Comparison of ENCODE assay signal across 33 cellular contexts in the genomic region with DNA sequence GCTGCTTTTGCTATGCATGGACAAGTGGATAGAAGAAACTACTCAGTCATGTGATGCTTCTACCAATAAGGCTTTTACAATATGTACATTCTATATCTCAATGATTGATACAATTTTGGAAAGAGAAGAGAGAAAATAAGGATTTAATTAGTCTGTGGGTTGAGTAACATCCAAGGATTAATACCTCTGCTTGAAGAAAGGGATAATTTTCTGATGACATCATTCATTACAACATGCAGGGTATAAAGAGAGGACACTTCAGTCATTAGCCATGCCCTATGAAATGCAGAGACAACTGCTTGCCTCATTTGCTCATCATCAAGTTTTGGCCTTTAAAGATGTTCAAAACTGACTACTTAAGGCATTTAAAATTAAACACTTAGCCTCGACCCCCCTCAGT.
DNase-seq lines count a peak whose midpoint lies in the region; ATAC-seq, FAIRE-seq and TF ChIP-seq lines count a peak whose summit lies in the region.
"Had no signal": no experiment of that assay in that cellular context is flagged by ENCODE, and none has a peak within 500 bp of the region (broad histone marks: within the 10 kb centered on the region; RNA-seq: fewer than 3 reads in every experiment).

No MANE protein-coding gene starts in this region.

- peaks cover 42% of the 10 kb centered on the region for H3K4me1 ChIP-seq in GM23248 (ENCODE audit: insufficient read depth)
- H3K4me1 ChIP-seq: BE2C, gastrocnemius medialis, psoas muscle had no signal

- peaks cover 5% of the 10 kb centered on the region for H3K27me3 Mint-ChIP-seq in activated T-cell treated with anti-CD3 and anti-CD28 coated beads, Interleukin-2, amount 50 U/mL, for 72 hours (ENCODE audit: low read depth)
- H3K27me3 Mint-ChIP-seq: brain, naive B cell had no signal

- H3K4me3 Mint-ChIP-seq in activated T-cell treated with anti-CD3 and anti-CD28 coated beads, Interleukin-2, amount 50 U/mL, for 72 hours, result no peak overlapping the region
- H3K4me3 Mint-ChIP-seq: activated CD4-positive, alpha-beta T cell treated with anti-CD3 and anti-CD28 coated beads, Interleukin-2, amount 10 ng/mL, durations not matched to agents 24 days and 14 days; activated T-cell treated with anti-CD3 and anti-CD28 coated beads, Interleukin-2, amount 50 U/mL, for 4 hours; brain; CD8-positive, alpha-beta memory T cell; H9; naive B cell; stimulated activated naive CD8-positive, alpha-beta T cell treated with anti-CD3 and anti-CD28 coated beads, Interleukin-15, amount 100 ng/mL, for 72 hours had no signal

- DNase-seq in A172 (ENCODE audit: low spot score), result peak; percentile 29
- peak; percentile 73 for DNase-seq in GM23248
- peak; percentile 64 for DNase-seq in bronchial epithelial cell (ENCODE audit: low read depth)
- DNase-seq in foreskin fibroblast, result peak; percentile 72 to 84
- no peak for DNase-seq in iPS-NIHi11 (ENCODE audit: low spot score)
- DNase-seq in epidermal melanocyte (ENCODE audit: insufficient read length, low spot score), result no peak
- no peak for DNase-seq in activated CD8-positive, alpha-beta memory T cell treated with anti-CD3 and anti-CD28 coated beads, Interleukin-2, amount 50 U/mL, for 4 hours
- no peak for DNase-seq in activated T-cell treated with anti-CD3 and anti-CD28 coated beads, Interleukin-2, amount 50 U/mL, for 72 hours
- DNase-seq: activated CD4-positive, alpha-beta T cell treated with anti-CD3 and anti-CD28 coated beads, Interleukin-2, amount 10 ng/mL, durations not matched to agents 24 days and 14 days; activated T-cell treated with anti-CD3 and anti-CD28 coated beads, Interleukin-2, amount 50 U/mL, for 4 hours; BE2C; CD8-positive, alpha-beta memory T cell; DMS 273 treated with DMSO at 0.1 percent for 48 hours; gastrocnemius medialis; H9; MG63; naive B cell; NCI-H2029 treated with DMSO at 0.1 percent for 48 hours; NCI-H2227 treated with DMSO at 0.1 percent for 48 hours; NCI-H748 treated with DMSO at 0.1 percent for 48 hours; nucleus accumbens; psoas muscle; small intestine; stimulated activated CD4-positive, alpha-beta T cell treated with anti-CD3 and anti-CD28 coated beads, Interleukin-1b, Interleukin-23, amount 100 ng/mL, for 48 hours; stimulated activated CD8-positive, alpha-beta memory T cell treated with anti-CD3 and anti-CD28 coated beads, Interleukin-4, amount 100 ng/mL, for 48 hours; stimulated activated naive CD8-positive, alpha-beta T cell treated with anti-CD3 and anti-CD28 coated beads, Interleukin-15, amount 100 ng/mL, for 72 hours; SW 1271; T-helper 9 cell; WERI-Rb-1 had no signal

- no peaks in the 10 kb centered on the region for H3K36me3 ChIP-seq in GM23248 (ENCODE audit: low read depth)
- no peaks in the 10 kb centered on the region for H3K36me3 ChIP-seq in bronchial epithelial cell (ENCODE audit: control insufficient read depth, insufficient read depth, low read length)
- H3K36me3 ChIP-seq: BE2C, gastrocnemius medialis, MG63, vagina, WERI-Rb-1 had no signal

- H3K9me2 ChIP-seq in GM23248 (ENCODE audit: insufficient read depth), result 0 out of 2 replicates have a peak, but pooled peaks cover 3% of the 10 kb centered on the region

- no peaks in the 10 kb centered on the region for H3K9me3 ChIP-seq in GM23248 (ENCODE audit: low read depth)
- H3K9me3 ChIP-seq: BE2C, gastrocnemius medialis, MG63, psoas muscle, vagina had no signal

- TF ChIP-seq CTCF in bronchial epithelial cell (IDR thresholded peaks at IDR 0.05; ENCODE audit: insufficient read depth, low read length, severe bottlenecking), result no peak
- TF ChIP-seq CTCF in foreskin fibroblast (IDR thresholded peaks at IDR 0.05; ENCODE audit: low read depth, low read length), result no peak

- in situ Hi-C loops in GM23248 (cut with MboI), result loop anchor here (10.0 kb wide), 1 partner anchor 231 kb away; no protein-coding TSS in a partner anchor

- 0% methylated on average over 1 of the region's 1 CpG for WGBS in GM23248 (ENCODE audit: low coverage in 1 of 2, low lambda C conversion rate in 2 of 2, missing lambda C conversion rate in 2 of 2), 2 experiments

- H2AFZ ChIP-seq in GM23248, result no peak overlapping the region
- H2AFZ ChIP-seq: hepatocyte had no signal

- no peaks in the 10 kb centered on the region for H3K79me2 ChIP-seq in GM23248 (ENCODE audit: insufficient read depth)

- no peak overlapping the region for H3K27ac Mint-ChIP-seq in activated T-cell treated with anti-CD3 and anti-CD28 coated beads, Interleukin-2, amount 50 U/mL, for 72 hours
- H3K27ac Mint-ChIP-seq: activated CD4-positive, alpha-beta T cell treated with anti-CD3 and anti-CD28 coated beads, Interleukin-2, amount 10 ng/mL, durations not matched to agents 24 days and 14 days; brain; CD8-positive, alpha-beta memory T cell; H9; naive B cell; stimulated activated naive CD8-positive, alpha-beta T cell treated with anti-CD3 and anti-CD28 coated beads, Interleukin-15, amount 100 ng/mL, for 72 hours had no signal

- ATAC-seq in activated T-cell treated with anti-CD3 and anti-CD28 coated beads, Interleukin-2, amount 50 U/mL, for 72 hours (replicated peaks in 1 of 2), result no peak
- ATAC-seq: activated T-cell treated with anti-CD3 and anti-CD28 coated beads, Interleukin-2, amount 50 U/mL, for 4 hours; gastrocnemius medialis; psoas muscle; stimulated activated naive CD8-positive, alpha-beta T cell treated with anti-CD3 and anti-CD28 coated beads, Interleukin-15, amount 100 ng/mL, for 72 hours had no signal

- peak overlapping the region; percentile 2; the same call in 1 of the 2 replicates for H3K4me3 ChIP-seq in GM23248
- no peak overlapping the region for H3K4me3 ChIP-seq in bronchial epithelial cell (ENCODE audit: low read depth, low read length)
- no peak overlapping the region for H3K4me3 ChIP-seq in foreskin fibroblast (ENCODE audit: low read depth in 1 of 2, low read length in 2 of 2)
- H3K4me3 ChIP-seq: gastrocnemius medialis, hepatocyte, MG63, psoas muscle, vagina had no signal

- no peak for FAIRE-seq in bronchial epithelial cell (lab: Jason Lieb, UNC)
- FAIRE-seq: A204.1, small intestine had no signal

- H3K9me3 Mint-ChIP-seq in activated T-cell treated with anti-CD3 and anti-CD28 coated beads, Interleukin-2, amount 50 U/mL, for 72 hours, result no peaks in the 10 kb centered on the region
- H3K9me3 Mint-ChIP-seq: activated CD4-positive, alpha-beta T cell treated with anti-CD3 and anti-CD28 coated beads, Interleukin-2, amount 10 ng/mL, durations not matched to agents 24 days and 14 days; activated T-cell treated with anti-CD3 and anti-CD28 coated beads, Interleukin-2, amount 50 U/mL, for 4 hours; brain; CD8-positive, alpha-beta memory T cell; H9; naive B cell; stimulated activated naive CD8-positive, alpha-beta T cell treated with anti-CD3 and anti-CD28 coated beads, Interleukin-15, amount 100 ng/mL, for 72 hours had no signal

- no peaks in the 10 kb centered on the region for H3K4me1 Mint-ChIP-seq in activated T-cell treated with anti-CD3 and anti-CD28 coated beads, Interleukin-2, amount 50 U/mL, for 72 hours (ENCODE audit: low read depth)
- H3K4me1 Mint-ChIP-seq: brain had no signal

- peak overlapping the region; percentile 17 for H3K4me2 ChIP-seq in GM23248 (ENCODE audit: unreplicated experiment)
- H3K4me2 ChIP-seq: hepatocyte had no signal

- peaks cover 34% of the 10 kb centered on the region for H3F3A ChIP-seq in GM23248 (ENCODE audit: insufficient read depth)

- H3K27ac ChIP-seq in GM23248, result peak overlapping the region; percentile 33
- H3K27ac ChIP-seq: gastrocnemius medialis, hepatocyte, psoas muscle, vagina, WERI-Rb-1 had no signal

- no peak overlapping the region for H3K9ac ChIP-seq in GM23248

- H3K27me3 ChIP-seq in GM23248 (replicated peaks; ENCODE audit: insufficient read depth) (no peaks in the 10 kb centered on the region), bronchial epithelial cell (ENCODE audit: control insufficient read depth, insufficient read depth, low read length) (no peaks in the 10 kb centered on the region)
- H3K27me3 ChIP-seq: BE2C, gastrocnemius medialis, hepatocyte, MG63, vagina had no signal

- H3K36me3 Mint-ChIP-seq in activated T-cell treated with anti-CD3 and anti-CD28 coated beads, Interleukin-2, amount 50 U/mL, for 72 hours (ENCODE audit: insufficient read depth in 2 of 2), result no peaks in the 10 kb centered on the region
- H3K36me3 Mint-ChIP-seq: brain; CD8-positive, alpha-beta memory T cell; naive B cell had no signal

- no peaks in the 10 kb centered on the region for H4K20me1 ChIP-seq in GM23248 (ENCODE audit: insufficient read depth)

Comparison
In these comparisons a context has a peak if more than half of its experiments do, and no peak if none do; other contexts are left out.
1. DNase-seq: peak in A172 (single experiment), GM23248 (single experiment), bronchial epithelial cell (single experiment) and foreskin fibroblast (2 of 2); none in iPS-NIHi11 (single experiment), epidermal melanocyte (single experiment), activated CD8-positive, alpha-beta memory T cell treated with anti-CD3 and anti-CD28 coated beads, Interleukin-2, amount 50 U/mL, for 4 hours (single experiment) and activated T-cell treated with anti-CD3 and anti-CD28 coated beads, Interleukin-2, amount 50 U/mL, for 72 hours (0 of 2).